In the genomic region with DNA sequence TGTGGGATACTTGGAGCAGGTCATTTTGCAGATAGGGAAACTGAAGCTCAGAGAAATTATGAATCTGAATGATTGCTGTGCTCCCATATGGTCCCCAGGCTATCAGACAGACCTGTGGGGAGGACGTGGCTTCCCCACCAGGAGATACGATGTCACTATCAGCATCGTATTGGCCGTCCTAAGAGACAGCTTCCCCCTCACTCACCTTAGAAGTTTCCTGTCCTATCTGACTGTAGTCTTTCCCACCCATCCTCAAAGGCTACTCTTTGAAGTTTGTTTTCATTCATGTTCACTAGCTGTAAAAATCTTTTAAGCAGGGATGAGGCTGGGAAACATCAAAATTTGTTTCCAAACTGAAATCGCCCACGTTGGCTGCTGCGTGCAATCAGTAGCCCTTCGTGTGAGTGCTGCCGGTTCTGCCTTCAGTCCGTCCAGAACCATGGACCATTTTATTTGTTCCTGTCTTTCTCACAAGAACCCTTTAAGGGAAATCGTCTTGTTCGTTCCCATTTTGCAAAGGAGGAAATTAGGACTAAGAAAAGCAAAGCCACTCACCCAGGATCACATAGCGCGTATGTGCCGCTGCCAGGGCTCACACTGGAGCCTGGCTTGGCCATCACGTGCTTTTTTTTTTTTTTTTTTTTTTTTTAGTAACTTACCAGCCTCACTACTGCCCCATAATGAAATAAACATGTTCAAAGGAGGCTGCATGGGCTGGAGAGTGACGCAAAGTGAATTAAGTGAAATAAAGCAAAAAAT, we compare ENCODE assay signal across 8 cellular contexts. TPM values are rescaled to one million over a fixed set of nuclear protein-coding genes. Genes with fewer than 3 reads are reported as not detected.
A peak's percentile ranks its signal among the peaks of the same experiment; 100 is the strongest.
DNase-seq lines count a peak whose midpoint lies in the region; ATAC-seq, FAIRE-seq and TF ChIP-seq lines count a peak whose summit lies in the region.

No MANE protein-coding gene starts in this region.

- H3K4me2 ChIP-seq in SU-DHL-6 (ENCODE audit: low read depth, low read length, poor library complexity, severe bottlenecking) (peak overlapping the region; percentile 89), neural cell (ENCODE audit: low read length) (peak overlapping the region; percentile 77)

- H3K4me3 ChIP-seq in SU-DHL-6 (ENCODE audit: insufficient read depth, low read length, poor library complexity, severe bottlenecking) (peak overlapping the region; percentile 56), esophagus squamous epithelium (peak overlapping the region in 2 of 4 donors; percentile 76 to 80), neural cell (ENCODE audit: low read length) (peak overlapping the region; percentile 71)

- H3F3A ChIP-seq in SU-DHL-6 (ENCODE audit: insufficient read depth) (no peaks in the 10 kb centered on the region), neural cell (ENCODE audit: insufficient read depth, low read length, poor library complexity, severe bottlenecking) (peaks cover 4% of the 10 kb centered on the region)

- peaks cover 35 to 54% (median 36%) of the 10 kb centered on the region in 3 donors for H3K4me1 ChIP-seq in esophagus squamous epithelium

- intact Hi-C loops in esophagus squamous epithelium (cut with DNase I): no loop called here

- 41 to 56% methylated on average over 17 of the region's 17 CpGs for WGBS in esophagus squamous epithelium, 2 donors

- H3K9me2 ChIP-seq in SU-DHL-6 (replicated peaks; ENCODE audit: insufficient read depth, low read length) (no peaks in the 10 kb centered on the region), neural cell (ENCODE audit: insufficient read depth, low read length) (no peaks in the 10 kb centered on the region)

- no peak for FAIRE-seq in urothelium cell line (lab: Jason Lieb, UNC)

- no peaks in the 10 kb centered on the region for H3K36me3 ChIP-seq in SU-DHL-6 (ENCODE audit: low read length)
- no peaks in the 10 kb centered on the region for H3K36me3 ChIP-seq in esophagus squamous epithelium
- H3K36me3 ChIP-seq in neural cell (ENCODE audit: insufficient read depth, low read length): no peaks in the 10 kb centered on the region

- no peak overlapping the region for H2AFZ ChIP-seq in SU-DHL-6 (ENCODE audit: low read depth, low read length, severe bottlenecking)
- no peak overlapping the region for H2AFZ ChIP-seq in neural cell (ENCODE audit: low read depth, low read length)

- H3K9me3 ChIP-seq in SU-DHL-6 (ENCODE audit: insufficient read depth, low read length): no peaks in the 10 kb centered on the region
- H3K9me3 ChIP-seq in esophagus squamous epithelium: no peaks in the 10 kb centered on the region
- H3K9me3 ChIP-seq in neural cell (ENCODE audit: low read length): no peaks in the 10 kb centered on the region

- TF ChIP-seq EP300 in neural cell (conservative IDR thresholded peaks at IDR 0.05; ENCODE audit: poor library complexity, severe bottlenecking): no peak

- no peaks in the 10 kb centered on the region for H4K20me1 ChIP-seq in SU-DHL-6 (ENCODE audit: low read depth, low read length)
- no peaks in the 10 kb centered on the region for H4K20me1 ChIP-seq in neural cell (ENCODE audit: insufficient read depth)

- TF ChIP-seq CTCF in SU-DHL-6 (IDR thresholded peaks at IDR 0.05; ENCODE audit: insufficient read depth, low read length, poor library complexity, severe bottlenecking): no peak
- no peak for TF ChIP-seq CTCF in esophagus squamous epithelium (IDR thresholded peaks at IDR 0.05)
- TF ChIP-seq CTCF in neural cell (IDR thresholded peaks at IDR 0.05; ENCODE audit: poor library complexity, severe bottlenecking): no peak

- no peak for TF ChIP-seq POLR2A in esophagus squamous epithelium (IDR thresholded peaks at IDR 0.05)

- ATAC-seq in left lobe of liver (no peak), GM21526 (IDR thresholded peaks at IDR 0.05; ENCODE audit: low FRiP score, unreplicated experiment) (no peak)

- H3K27ac ChIP-seq in SU-DHL-6 (ENCODE audit: low read depth, low read length) (no peak overlapping the region), esophagus squamous epithelium (peak overlapping the region; percentile 84 to 92 (median 92)), neural cell (ENCODE audit: low read length) (no peak overlapping the region)

- TF ChIP-seq RAD21 in neural cell (conservative IDR thresholded peaks at IDR 0.05): no peak

- DNase-seq in NCI-H748 treated with DMSO at 0.1 percent for 48 hours (lab: John Stamatoyannopoulos, UW): peak; percentile 6
- no peak for DNase-seq in NCI-H748 (lab: John Stamatoyannopoulos, UW; ENCODE audit: unreplicated experiment)
- DNase-seq in esophagus squamous epithelium (lab: John Stamatoyannopoulos, UW): no peak
- no peak for DNase-seq in left lobe of liver (ENCODE audit: low spot score)
- no peak for DNase-seq in urothelium cell line (ENCODE audit: low spot score)

- H3K9ac ChIP-seq in SU-DHL-6 (ENCODE audit: low read length) (peak overlapping the region; percentile 63), neural cell (ENCODE audit: low read length) (no peak overlapping the region)

- no peaks in the 10 kb centered on the region for H3K79me2 ChIP-seq in SU-DHL-6 (ENCODE audit: insufficient read depth, low read length)
- H3K79me2 ChIP-seq in neural cell (replicated peaks; ENCODE audit: insufficient read depth, low read length): no peaks in the 10 kb centered on the region

- H3K27me3 ChIP-seq in SU-DHL-6 (ENCODE audit: low read length) (no peaks in the 10 kb centered on the region), esophagus squamous epithelium (no peaks in the 10 kb centered on the region), neural cell (ENCODE audit: insufficient read depth, low read depth, low read length) (peaks cover 20% of the 10 kb centered on the region)

TF ChIP-seq in neural cell, 6 proteins besides CTCF, POLR2A, EP300 and RAD21:
- TF ChIP-seq EZH2 (IDR thresholded peaks at IDR 0.05; ENCODE audit: borderline replicate concordance, insufficient read depth, low read length, poor library complexity, severe bottlenecking): no peak
- no peak for TF ChIP-seq POLR2AphosphoS5 (IDR thresholded peaks at IDR 0.05)
- TF ChIP-seq MXI1 (conservative IDR thresholded peaks at IDR 0.05; ENCODE audit: poor library complexity, severe bottlenecking): no peak
- TF ChIP-seq SMC3 (conservative IDR thresholded peaks at IDR 0.05; ENCODE audit: poor library complexity): no peak
- TF ChIP-seq, protein P1, sequence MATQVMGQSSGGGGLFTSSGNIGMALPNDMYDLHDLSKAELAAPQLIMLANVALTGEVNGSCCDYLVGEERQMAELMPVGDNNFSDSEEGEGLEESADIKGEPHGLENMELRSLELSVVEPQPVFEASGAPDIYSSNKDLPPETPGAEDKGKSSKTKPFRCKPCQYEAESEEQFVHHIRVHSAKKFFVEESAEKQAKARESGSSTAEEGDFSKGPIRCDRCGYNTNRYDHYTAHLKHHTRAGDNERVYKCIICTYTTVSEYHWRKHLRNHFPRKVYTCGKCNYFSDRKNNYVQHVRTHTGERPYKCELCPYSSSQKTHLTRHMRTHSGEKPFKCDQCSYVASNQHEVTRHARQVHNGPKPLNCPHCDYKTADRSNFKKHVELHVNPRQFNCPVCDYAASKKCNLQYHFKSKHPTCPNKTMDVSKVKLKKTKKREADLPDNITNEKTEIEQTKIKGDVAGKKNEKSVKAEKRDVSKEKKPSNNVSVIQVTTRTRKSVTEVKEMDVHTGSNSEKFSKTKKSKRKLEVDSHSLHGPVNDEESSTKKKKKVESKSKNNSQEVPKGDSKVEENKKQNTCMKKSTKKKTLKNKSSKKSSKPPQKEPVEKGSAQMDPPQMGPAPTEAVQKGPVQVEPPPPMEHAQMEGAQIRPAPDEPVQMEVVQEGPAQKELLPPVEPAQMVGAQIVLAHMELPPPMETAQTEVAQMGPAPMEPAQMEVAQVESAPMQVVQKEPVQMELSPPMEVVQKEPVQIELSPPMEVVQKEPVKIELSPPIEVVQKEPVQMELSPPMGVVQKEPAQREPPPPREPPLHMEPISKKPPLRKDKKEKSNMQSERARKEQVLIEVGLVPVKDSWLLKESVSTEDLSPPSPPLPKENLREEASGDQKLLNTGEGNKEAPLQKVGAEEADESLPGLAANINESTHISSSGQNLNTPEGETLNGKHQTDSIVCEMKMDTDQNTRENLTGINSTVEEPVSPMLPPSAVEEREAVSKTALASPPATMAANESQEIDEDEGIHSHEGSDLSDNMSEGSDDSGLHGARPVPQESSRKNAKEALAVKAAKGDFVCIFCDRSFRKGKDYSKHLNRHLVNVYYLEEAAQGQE (IDR thresholded peaks at IDR 0.05; ENCODE audit: borderline replicate concordance): no peak
- TF ChIP-seq TAF1 (IDR thresholded peaks at IDR 0.05; ENCODE audit: low read depth): no peak

RNA-seq across cellular contexts. Expression of a gene that starts 1.0 kb away (rescaled TPM):
- 10 to 100 TPM; 20.7 to 26.3 (median 23.9) TPM for total RNA-seq in esophagus squamous epithelium
- polyA plus RNA-seq in neural cell: 85.5 and 93.8 TPM in 2 replicates
- 76.6 and 96.2 TPM in 2 replicates for polyA minus RNA-seq in neural cell
- 10.1 TPM for total RNA-seq in left lobe of liver

RNA-seq across cellular contexts. Expression of a gene that starts 44.5 kb away (rescaled TPM):
- total RNA-seq in esophagus squamous epithelium (1 to 10 TPM; 4.4 to 7.9 (median 7.0) TPM), left lobe of liver (8.2 TPM)
- 0.78 and 5.2 TPM in 2 replicates for polyA plus RNA-seq in neural cell
- polyA minus RNA-seq in neural cell: 0.97 and 1.6 TPM in 2 replicates

Comparison
In these comparisons a context has a peak if more than half of its experiments do, and no peak if none do; other contexts are left out.
1. H3K27ac ChIP-seq: peak in esophagus squamous epithelium (4 of 4); none in SU-DHL-6 (single experiment) and neural cell (single experiment).